ENCODE assay signal across 16 cellular contexts in genomic region chr1:210663730-210664573, GRCh38.
DNase-seq lines count a peak whose midpoint lies in the region; ATAC-seq and TF ChIP-seq lines count a peak whose summit lies in the region.
"Had no signal": no experiment of that assay in that cellular context is flagged by ENCODE, and none has a peak within 500 bp of the region (broad histone marks: within the 10 kb centered on the region; RNA-seq: fewer than 3 reads in every experiment).

No MANE protein-coding gene starts in this region.

- no peaks in the 10 kb centered on the region for H3K27me3 Mint-ChIP-seq in neural crest cell (ENCODE audit: low read depth)
- H3K27me3 Mint-ChIP-seq: CD4-positive, alpha-beta T cell; stimulated activated naive CD8-positive, alpha-beta T cell treated with anti-CD3 and anti-CD28 coated beads, Interleukin-15, amount 100 ng/mL, for 72 hours had no signal

- DNase-seq in NCI-H187 treated with DMSO at 0.1 percent for 48 hours (lab: John Stamatoyannopoulos, UW) (peak; percentile 16), NCI-H187 (lab: John Stamatoyannopoulos, UW) (no peak), NCI-H1694 (lab: John Stamatoyannopoulos, UW) (peak; percentile 64), NCI-H774 (lab: John Stamatoyannopoulos, UW) (peak; percentile 58), neural crest cell (ENCODE audit: low read depth, low spot score) (no peak), Kasumi-1 (lab: John Stamatoyannopoulos, UW) (no peak), HUDEP-2 (lab: John Stamatoyannopoulos, UW; ENCODE audit: unreplicated experiment in 76 of 76) (no peak)
- DNase-seq: activated CD8-positive, alpha-beta memory T cell treated with anti-CD3 and anti-CD28 coated beads for 24 hours; activated gamma-delta T cell; CD4-positive, alpha-beta T cell; dorsolateral prefrontal cortex; KBM-7; NCI-H524 treated with DMSO at 0.1 percent for 48 hours; spleen; stimulated activated naive CD8-positive, alpha-beta T cell treated with anti-CD3 and anti-CD28 coated beads, Interleukin-15, amount 100 ng/mL, for 72 hours had no signal

- no peaks in the 10 kb centered on the region for H3K9me3 Mint-ChIP-seq in neural crest cell
- H3K9me3 Mint-ChIP-seq: CD4-positive, alpha-beta T cell; stimulated activated naive CD8-positive, alpha-beta T cell treated with anti-CD3 and anti-CD28 coated beads, Interleukin-15, amount 100 ng/mL, for 72 hours had no signal

- H3K4me1 Mint-ChIP-seq in neural crest cell = no peaks in the 10 kb centered on the region

- no peaks in the 10 kb centered on the region for H3K36me3 Mint-ChIP-seq in neural crest cell (ENCODE audit: low read depth)

- TF ChIP-seq CTCF in neural crest cell (conservative IDR thresholded peaks at IDR 0.05) = no peak

- ATAC-seq in GM19395 (IDR thresholded peaks at IDR 0.05; ENCODE audit: unreplicated experiment) = no peak
- ATAC-seq: stimulated activated naive CD8-positive, alpha-beta T cell treated with anti-CD3 and anti-CD28 coated beads, Interleukin-15, amount 100 ng/mL, for 72 hours had no signal

- no peak overlapping the region for H3K4me3 Mint-ChIP-seq in neural crest cell
- H3K4me3 Mint-ChIP-seq: CD4-positive, alpha-beta T cell; stimulated activated naive CD8-positive, alpha-beta T cell treated with anti-CD3 and anti-CD28 coated beads, Interleukin-15, amount 100 ng/mL, for 72 hours had no signal

- H3K27ac Mint-ChIP-seq in neural crest cell (ENCODE audit: unreplicated experiment) = peak overlapping the region; percentile 5
- H3K27ac Mint-ChIP-seq: CD4-positive, alpha-beta T cell; stimulated activated naive CD8-positive, alpha-beta T cell treated with anti-CD3 and anti-CD28 coated beads, Interleukin-15, amount 100 ng/mL, for 72 hours had no signal

Comparison
In these comparisons a context has a peak if more than half of its experiments do, and no peak if none do; other contexts are left out.
1. DNase-seq: peak in NCI-H187 treated with DMSO at 0.1 percent for 48 hours (single experiment), NCI-H1694 (single experiment) and NCI-H774 (single experiment); none in NCI-H187 (0 of 2), neural crest cell (single experiment), Kasumi-1 (0 of 2) and HUDEP-2 (0 of 76).